ENCODE assay signal across 10 cellular contexts in the genomic region with DNA sequence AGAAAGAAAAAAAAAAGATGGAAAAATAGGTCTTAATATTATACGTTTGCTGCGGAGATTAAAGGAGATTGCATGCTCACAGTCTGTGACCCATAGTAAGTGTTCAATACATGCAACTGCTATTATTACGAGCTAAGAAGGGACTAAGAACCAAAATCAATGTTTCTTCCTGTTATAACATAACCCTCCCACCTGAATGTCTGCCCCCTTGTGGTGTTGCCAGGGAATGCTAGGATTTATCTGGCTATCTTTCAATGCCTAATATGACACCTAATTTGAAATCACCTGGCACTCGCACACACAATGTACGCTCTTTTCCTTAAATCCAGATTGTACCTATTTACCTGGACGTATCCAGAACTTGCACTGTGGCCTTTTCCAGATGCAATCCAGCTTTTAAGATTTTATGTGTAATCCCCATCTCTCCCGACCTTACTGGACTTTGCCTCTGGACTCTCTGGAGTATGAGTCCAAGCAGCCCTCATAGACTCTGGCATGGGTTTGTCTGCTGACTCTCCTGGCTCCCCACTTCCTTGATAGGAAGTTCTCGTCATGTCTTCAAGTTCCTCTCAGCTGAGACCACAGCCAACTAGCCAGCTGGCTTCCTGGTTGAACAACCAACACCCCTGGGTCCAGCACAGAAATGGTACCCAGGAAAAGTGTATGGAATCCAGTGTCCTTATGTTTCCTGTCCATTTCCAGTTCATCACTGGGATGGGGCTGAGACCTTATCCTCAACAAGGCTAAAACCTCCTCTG.
DNase-seq lines count a peak whose midpoint lies in the region; ATAC-seq and TF ChIP-seq lines count a peak whose summit lies in the region.
"Had no signal": no experiment of that assay in that cellular context is flagged by ENCODE, and none has a peak within 500 bp of the region (broad histone marks: within the 10 kb centered on the region; RNA-seq: fewer than 3 reads in every experiment).

No MANE protein-coding gene starts in this region.

- POLR2A ChIA-PET in WTC11 (lab: Charles Lee) = no interaction called here

- peak; percentile 25 for DNase-seq in DMS153 (lab: John Stamatoyannopoulos, UW)
- DNase-seq in DMS153 treated with DMSO at 0.1 percent for 48 hours (lab: John Stamatoyannopoulos, UW; ENCODE audit: unreplicated experiment) = no peak
- no peak for DNase-seq in GM13977 (ENCODE audit: low spot score)
- peak; percentile 58 for DNase-seq in WTC11 (ENCODE audit: low spot score)
- DNase-seq in left lobe of liver (ENCODE audit: low spot score) = no peak
- no peak for DNase-seq in activated CD4-positive, CD25-positive, alpha-beta regulatory T cell treated with anti-CD3 and anti-CD28 coated beads, Interleukin-2, amount 50 U/mL, for 72 hours
- DNase-seq in cerebellar cortex (ENCODE audit: low spot score) = no peak
- DNase-seq: activated gamma-delta T cell treated with Interleukin-2 at 50 U/mL for 16 hours, spleen had no signal

- TF ChIP-seq CTCF in GM13977 (IDR thresholded peaks at IDR 0.05; ENCODE audit: extremely low read depth, insufficient read depth, missing control alignments) (peak; percentile 39), WTC11 (IDR thresholded peaks at IDR 0.05) (peak; percentile 52)

- CTCF ChIA-PET in WTC11 (lab: Charles Lee) = interaction anchor here (0.6 to 2.8 kb wide), 9 partner anchors 10 to 148 kb away, joined by 3 to 16 read pairs (median 4); no protein-coding TSS in a partner anchor

- H3K36me3 Mint-ChIP-seq in WTC11 = peaks cover 19% of the 10 kb centered on the region

- H3K4me1 Mint-ChIP-seq in WTC11 = peaks cover 35% of the 10 kb centered on the region

- H3K4me3 Mint-ChIP-seq in WTC11 = no peak overlapping the region

- H3K27ac Mint-ChIP-seq in WTC11 = no peak overlapping the region

- in situ Hi-C loops in GM13977 (cut with MboI; ENCODE audit: low pct_unique_long_range_greater_than_20kb, low sequenced_read_pairs, unreplicated experiment) = no loop called here

- ATAC-seq in WTC11 (no peak), left lobe of liver (peak; percentile 65), GM18867 (IDR thresholded peaks at IDR 0.05; ENCODE audit: unreplicated experiment) (no peak)

- no peaks in the 10 kb centered on the region for H3K9me3 Mint-ChIP-seq in WTC11

- H3K27me3 Mint-ChIP-seq in WTC11 (ENCODE audit: low read depth) = no peaks in the 10 kb centered on the region

TF ChIP-seq in WTC11, 78 proteins besides CTCF, POLR2A, EP300 and RAD21:
- TF ChIP-seq, protein P1, sequence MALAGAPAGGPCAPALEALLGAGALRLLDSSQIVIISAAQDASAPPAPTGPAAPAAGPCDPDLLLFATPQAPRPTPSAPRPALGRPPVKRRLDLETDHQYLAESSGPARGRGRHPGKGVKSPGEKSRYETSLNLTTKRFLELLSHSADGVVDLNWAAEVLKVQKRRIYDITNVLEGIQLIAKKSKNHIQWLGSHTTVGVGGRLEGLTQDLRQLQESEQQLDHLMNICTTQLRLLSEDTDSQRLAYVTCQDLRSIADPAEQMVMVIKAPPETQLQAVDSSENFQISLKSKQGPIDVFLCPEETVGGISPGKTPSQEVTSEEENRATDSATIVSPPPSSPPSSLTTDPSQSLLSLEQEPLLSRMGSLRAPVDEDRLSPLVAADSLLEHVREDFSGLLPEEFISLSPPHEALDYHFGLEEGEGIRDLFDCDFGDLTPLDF (CRISPR knock-in tag; IDR thresholded peaks at IDR 0.05) = no peak
- no peak for TF ChIP-seq GTF2I (CRISPR knock-in tag; conservative IDR thresholded peaks at IDR 0.05)
- TF ChIP-seq TEAD1 (CRISPR knock-in tag; IDR thresholded peaks at IDR 0.05) = no peak
- TF ChIP-seq, protein P2, sequence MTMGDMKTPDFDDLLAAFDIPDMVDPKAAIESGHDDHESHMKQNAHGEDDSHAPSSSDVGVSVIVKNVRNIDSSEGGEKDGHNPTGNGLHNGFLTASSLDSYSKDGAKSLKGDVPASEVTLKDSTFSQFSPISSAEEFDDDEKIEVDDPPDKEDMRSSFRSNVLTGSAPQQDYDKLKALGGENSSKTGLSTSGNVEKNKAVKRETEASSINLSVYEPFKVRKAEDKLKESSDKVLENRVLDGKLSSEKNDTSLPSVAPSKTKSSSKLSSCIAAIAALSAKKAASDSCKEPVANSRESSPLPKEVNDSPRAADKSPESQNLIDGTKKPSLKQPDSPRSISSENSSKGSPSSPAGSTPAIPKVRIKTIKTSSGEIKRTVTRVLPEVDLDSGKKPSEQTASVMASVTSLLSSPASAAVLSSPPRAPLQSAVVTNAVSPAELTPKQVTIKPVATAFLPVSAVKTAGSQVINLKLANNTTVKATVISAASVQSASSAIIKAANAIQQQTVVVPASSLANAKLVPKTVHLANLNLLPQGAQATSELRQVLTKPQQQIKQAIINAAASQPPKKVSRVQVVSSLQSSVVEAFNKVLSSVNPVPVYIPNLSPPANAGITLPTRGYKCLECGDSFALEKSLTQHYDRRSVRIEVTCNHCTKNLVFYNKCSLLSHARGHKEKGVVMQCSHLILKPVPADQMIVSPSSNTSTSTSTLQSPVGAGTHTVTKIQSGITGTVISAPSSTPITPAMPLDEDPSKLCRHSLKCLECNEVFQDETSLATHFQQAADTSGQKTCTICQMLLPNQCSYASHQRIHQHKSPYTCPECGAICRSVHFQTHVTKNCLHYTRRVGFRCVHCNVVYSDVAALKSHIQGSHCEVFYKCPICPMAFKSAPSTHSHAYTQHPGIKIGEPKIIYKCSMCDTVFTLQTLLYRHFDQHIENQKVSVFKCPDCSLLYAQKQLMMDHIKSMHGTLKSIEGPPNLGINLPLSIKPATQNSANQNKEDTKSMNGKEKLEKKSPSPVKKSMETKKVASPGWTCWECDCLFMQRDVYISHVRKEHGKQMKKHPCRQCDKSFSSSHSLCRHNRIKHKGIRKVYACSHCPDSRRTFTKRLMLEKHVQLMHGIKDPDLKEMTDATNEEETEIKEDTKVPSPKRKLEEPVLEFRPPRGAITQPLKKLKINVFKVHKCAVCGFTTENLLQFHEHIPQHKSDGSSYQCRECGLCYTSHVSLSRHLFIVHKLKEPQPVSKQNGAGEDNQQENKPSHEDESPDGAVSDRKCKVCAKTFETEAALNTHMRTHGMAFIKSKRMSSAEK (CRISPR knock-in tag; IDR thresholded peaks at IDR 0.05; ENCODE audit: borderline replicate concordance) = no peak
- no peak for TF ChIP-seq FOXP1 (CRISPR knock-in tag; IDR thresholded peaks at IDR 0.05; ENCODE audit: borderline replicate concordance)
- TF ChIP-seq NR3C1 (CRISPR knock-in tag; conservative IDR thresholded peaks at IDR 0.05; ENCODE audit: low read depth) = no peak
- TF ChIP-seq ZBTB21 (CRISPR knock-in tag; IDR thresholded peaks at IDR 0.05; ENCODE audit: borderline replicate concordance) = no peak
- TF ChIP-seq CBFB (CRISPR knock-in tag; IDR thresholded peaks at IDR 0.05; ENCODE audit: low read depth) = no peak

Comparison
In these comparisons a context has a peak if more than half of its experiments do, and no peak if none do; other contexts are left out.
1. DNase-seq: peak in DMS153 (single experiment) and WTC11 (single experiment); none in DMS153 treated with DMSO at 0.1 percent for 48 hours (single experiment), GM13977 (single experiment), left lobe of liver (single experiment), activated CD4-positive, CD25-positive, alpha-beta regulatory T cell treated with anti-CD3 and anti-CD28 coated beads, Interleukin-2, amount 50 U/mL, for 72 hours (single experiment) and cerebellar cortex (single experiment).